9 cellular contexts compared by ENCODE assay signal in genomic region chr6:30688569-30688968, GRCh38. TPM values are rescaled to one million over a fixed set of nuclear protein-coding genes. Genes with fewer than 3 reads are reported as not detected.
A peak's percentile ranks its signal among the peaks of the same experiment; 100 is the strongest.
DNase-seq lines count a peak whose midpoint lies in the region; ATAC-seq, FAIRE-seq and TF ChIP-seq lines count a peak whose summit lies in the region.
"Had no signal": no experiment of that assay in that cellular context is flagged by ENCODE, and none has a peak within 500 bp of the region (broad histone marks: within the 10 kb centered on the region; RNA-seq: fewer than 3 reads in every experiment).

No MANE protein-coding gene starts in this region.

- TF ChIP-seq EP300 in GM12878 (IDR thresholded peaks at IDR 0.05; ENCODE audit: borderline replicate concordance in 1 of 2, control insufficient read depth in 1 of 2, low read depth in 2 of 2, low read length in 2 of 2): no peak

- CTCF ChIA-PET in GM12878 (lab: Yijun Ruan, JAX): interaction anchor here (0.7 to 4.8 kb wide), 13 partner anchors 8 to 235 kb away, joined by 3 to 64 read pairs (median 5); partner anchors contain the start of genes DHX16, MDC1 and TUBB

- H3K9me3 Mint-ChIP-seq in naive B cell: peaks cover 0 to 2% (median 0%) of the 10 kb centered on the region in 7 donors

- H4K20me1 ChIP-seq in GM23248 (ENCODE audit: insufficient read depth) (no peaks in the 10 kb centered on the region), GM12878 (ENCODE audit: control insufficient read depth, insufficient read depth) (no peaks in the 10 kb centered on the region)

- H3K27me3 ChIP-seq in ACC112 (ENCODE audit: insufficient read depth, low read length) (no peaks in the 10 kb centered on the region), GM23248 (replicated peaks; ENCODE audit: insufficient read depth) (no peaks in the 10 kb centered on the region), GM12878 (replicated peaks in 1 of 2; ENCODE audit: control insufficient read depth in 2 of 2, insufficient read depth in 2 of 2, low read length in 1 of 2) (no peaks in the 10 kb centered on the region)

- H3K27ac ChIP-seq in ACC112 (ENCODE audit: low read depth, low read length): peak overlapping the region; percentile 90
- peak overlapping the region; percentile 100 for H3K27ac ChIP-seq in GM23248
- peak overlapping the region; percentile 96 for H3K27ac ChIP-seq in GM12878 (ENCODE audit: control insufficient read depth, insufficient read depth)

- RAD21 ChIA-PET in GM12878 (lab: Charles Lee; ENCODE audit: unreplicated experiment): interaction anchor here (0.8 to 6.4 kb wide), 7 partner anchors 9 to 225 kb away, joined by 3 to 114 read pairs (median 4); partner anchors contain the start of genes DHX16, MDC1, TUBB and VARS2

- H3K4me1 ChIP-seq in ACC112 (ENCODE audit: control insufficient read depth, insufficient read depth, low read length, unreplicated experiment) (peaks cover 30% of the 10 kb centered on the region), GM23248 (ENCODE audit: insufficient read depth) (peaks cover 30% of the 10 kb centered on the region), GM12878 (ENCODE audit: control insufficient read depth, insufficient read depth, low read length) (peaks cover 15% of the 10 kb centered on the region)

- H2AFZ ChIP-seq in ACC112 (ENCODE audit: low read length, unreplicated experiment): no peak overlapping the region
- H2AFZ ChIP-seq in GM23248: no peak overlapping the region
- H2AFZ ChIP-seq in GM12878 (ENCODE audit: control insufficient read depth, low read depth, low read length): no peak overlapping the region

- H3K36me3 Mint-ChIP-seq in naive B cell: peaks cover 0 to 30% of the 10 kb centered on the region in 2 donors

- H3K9me3 ChIP-seq in GM23248 (ENCODE audit: low read depth): no peaks in the 10 kb centered on the region
- no peaks in the 10 kb centered on the region for H3K9me3 ChIP-seq in GM12878 (replicated peaks; ENCODE audit: control insufficient read depth, insufficient read depth, low read length)

- peak; percentile 39 for ATAC-seq in GM12878
- peak; percentile 44 to 45 for ATAC-seq in naive B cell (ENCODE audit: low read depth in 2 of 2)
- ATAC-seq in GM19452 (IDR thresholded peaks at IDR 0.05; ENCODE audit: unreplicated experiment): no peak
- no peak for ATAC-seq in HG03342 (IDR thresholded peaks at IDR 0.05; ENCODE audit: unreplicated experiment)

- H3K79me2 ChIP-seq in ACC112 (ENCODE audit: control insufficient read depth, insufficient read depth, low read length, unreplicated experiment) (peaks cover 58% of the 10 kb centered on the region), GM23248 (ENCODE audit: insufficient read depth) (peaks cover 60% of the 10 kb centered on the region), GM12878 (ENCODE audit: control insufficient read depth, insufficient read depth, low read length) (peaks cover 71% of the 10 kb centered on the region)

- in situ Hi-C loops in GM23248 (cut with MboI): no loop called here
- in situ Hi-C loops in GM12878 (cut with MboI): no loop called here

- intact Hi-C loops in GM12878 (cut with micrococcal nuclease; ENCODE audit: unreplicated experiment): no loop called here

- SMC1A ChIA-PET in GM12878 (lab: Charles Lee; ENCODE audit: uncharacterized antibody, unreplicated experiment): interaction anchor here (0.5 to 6.9 kb wide), 14 partner anchors 8 to 132 kb away, joined by 3 to 73 read pairs (median 5); partner anchors contain the start of genes MDC1, MRPS18B and PPP1R10

- POLR2A ChIA-PET in GM12878 (lab: Charles Lee): interaction anchor here (0.5 to 6.1 kb wide), 12 partner anchors 8 to 195 kb away, joined by 3 to 167 read pairs (median 11); partner anchors contain the start of genes DHX16, MDC1, MRPS18B and PPP1R10

- 94 to 97% methylated on average over 9 of the region's 9 CpGs for WGBS in GM23248 (ENCODE audit: low coverage in 1 of 2, low lambda C conversion rate in 2 of 2, missing lambda C conversion rate in 2 of 2), 2 experiments
- 11% methylated on average over 9 of the region's 9 CpGs for WGBS in GM12878 (ENCODE audit: insufficient coverage, insufficient replicate concordance, low lambda C conversion rate, missing lambda C conversion rate)

- peak overlapping the region; percentile 96 for H3K4me3 ChIP-seq in ACC112 (ENCODE audit: low read depth, low read length)
- H3K4me3 ChIP-seq in GM23248: peak overlapping the region; percentile 100
- H3K4me3 ChIP-seq in GM12878: peak overlapping the region; percentile 100

- H3K9ac ChIP-seq in GM23248: peak overlapping the region; percentile 100
- H3K9ac ChIP-seq in GM12878 (ENCODE audit: control insufficient read depth, insufficient read depth, low read length): peak overlapping the region; percentile 75

- no peaks in the 10 kb centered on the region for H3K27me3 Mint-ChIP-seq in naive B cell

- BruUV-seq in GM12878 (replicated peaks; lab: Mats Ljungman, UMichigan): no TSS peak

- DNase-seq in GM23248 (no peak), GM12878 (ENCODE audit: low read depth, low spot score) (no peak), naive B cell (peak; percentile 57), GF-D8 (lab: John Stamatoyannopoulos, UW) (no peak), mesenteric fat pad (ENCODE audit: low spot score) (no peak)

- no peak; the same call in 1 of the 2 replicates for TF ChIP-seq POLR2A in GM12878 (IDR thresholded peaks at IDR 0.05; ENCODE audit: low read depth, low read length)

- peaks cover 49 to 72% (median 56%) of the 10 kb centered on the region in 3 donors for H3K4me1 Mint-ChIP-seq in naive B cell

- peak overlapping the region; percentile 99 for H3K4me2 ChIP-seq in GM23248 (ENCODE audit: unreplicated experiment)
- H3K4me2 ChIP-seq in GM12878 (ENCODE audit: control insufficient read depth, insufficient read depth): peak overlapping the region; percentile 69

- no peaks in the 10 kb centered on the region for H3K9me2 ChIP-seq in GM23248 (ENCODE audit: insufficient read depth)

- H3K4me3 Mint-ChIP-seq in naive B cell: peak overlapping the region; percentile 93 to 100 (median 98)

- H3F3A ChIP-seq in GM23248 (ENCODE audit: insufficient read depth): peaks cover 50% of the 10 kb centered on the region

- FAIRE-seq in GM12878 (lab: Jason Lieb, UNC): peak; percentile 54
- FAIRE-seq: TTC549 had no signal

- peak in 2 of 3 experiments; percentile 26 to 38; a peak in 3 of 6 replicates for TF ChIP-seq CTCF in GM12878 (IDR thresholded peaks at IDR 0.05 in 2 of 3, conservative IDR thresholded peaks at IDR 0.05 in 1 of 3; ENCODE audit: control insufficient read depth in 2 of 3, extremely low read depth in 1 of 3, insufficient read depth in 1 of 3, low read depth in 3 of 3, low read length in 3 of 3)

- no peak for TF ChIP-seq RAD21 in GM12878 (IDR thresholded peaks at IDR 0.05; ENCODE audit: insufficient read depth, low read depth, low read length)

- H3K27ac Mint-ChIP-seq in naive B cell: peak overlapping the region; percentile 73 to 98 (median 95)

- H3K36me3 ChIP-seq in ACC112 (ENCODE audit: insufficient read depth, low read length) (peaks cover 10% of the 10 kb centered on the region; the same call in 1 of the 2 replicates), GM23248 (ENCODE audit: low read depth) (peaks cover 6% of the 10 kb centered on the region; the same call in 1 of the 2 replicates), GM12878 (ENCODE audit: control insufficient read depth in 2 of 2, insufficient read depth in 2 of 2, low read length in 1 of 2) (no peaks in the 10 kb centered on the region)

RNA-seq across cellular contexts. Expression of gene PPP1R18, which starts 2.1 kb away (rescaled TPM):
- 85.5 and 108 TPM in 2 replicates for total RNA-seq in GM23248 (2014; rRNA removed; shearing (Covaris generic))
- polyA plus RNA-seq in GM23248 (2016; fragmentation: Nextera tagmentation; extraction: Ambion mirVana): 66.6 and 67.8 TPM in 2 replicates
- 22.8 and 29.5 TPM in 2 replicates for total RNA-seq in GM12878 (2013; cell fraction: nucleolus; rRNA removed)
- 47.4 and 51.3 TPM in 2 replicates for total RNA-seq in GM12878 (2014; rRNA removed)
- 50.4 and 54.0 TPM in 2 replicates for total RNA-seq in GM12878 (2014; rRNA removed; fragmentation: Illumina TruSeq; extraction: Trizol)
- total RNA-seq in GM12878 (2021): 99.2 and 100 TPM in 2 replicates
- 49.7 TPM for polyA plus RNA-seq in GM12878 (2011; ENCODE audit: low read depth)
- 78.3 and 114 TPM in 2 replicates for polyA plus RNA-seq in GM12878 (2011; rRNA removed)
- polyA plus RNA-seq in GM12878 (2011; cell fraction: cytosol; rRNA removed): 131 and 175 TPM in 2 replicates
- polyA plus RNA-seq in GM12878 (2011; cell fraction: nucleus; rRNA removed): 99.1 and 214 TPM in 2 replicates
- polyA plus RNA-seq in GM12878 (2012): 67.6 and 89.2 TPM in 2 replicates
- polyA plus RNA-seq in GM12878 (2014; fragmentation: Illumina TruSeq; extraction: Trizol): 109 and 119 TPM in 2 replicates
- polyA plus RNA-seq in GM12878 (2014; fragmentation: Nextera tagmentation; extraction: Ambion mirVana): 10 to 100 TPM; 21.0 to 24.0 TPM
- polyA plus RNA-seq in GM12878 (2014; rRNA removed): 72.3 and 86.2 TPM in 2 replicates
- 10 to 100 TPM; 46.3 to 50.7 TPM for polyA plus RNA-seq in GM12878 (2016; fragmentation: Nextera tagmentation; extraction: Ambion mirVana)
- 72.3 and 129 TPM in 2 replicates for polyA minus RNA-seq in GM12878 (2011; rRNA and poly(A)+ RNA removed)
- polyA minus RNA-seq in GM12878 (2011; cell fraction: cytosol; rRNA and poly(A)+ RNA removed): 43.0 and 45.0 TPM in 2 replicates
- polyA minus RNA-seq in GM12878 (2011; cell fraction: nucleus; rRNA and poly(A)+ RNA removed): 18.4 and 63.2 TPM in 2 replicates
- 100 to 1,000 TPM in 1 of 6 donors, 10 to 100 TPM in 5; 70.3 to 103 (median 82.6) TPM for polyA plus RNA-seq in naive B cell (ENCODE audit: low read depth in 6 of 6)
- 87.0 TPM for total RNA-seq in mesenteric fat pad

RNA-seq across cellular contexts. Expression of gene NRM, which starts 2.2 kb away (rescaled TPM):
- total RNA-seq in GM23248 (2014; rRNA removed; shearing (Covaris generic)): 5.8 and 6.2 TPM in 2 replicates
- polyA plus RNA-seq in GM23248 (2016; fragmentation: Nextera tagmentation; extraction: Ambion mirVana) (11.3 and 11.6 TPM in 2 replicates), GM12878 (2011; rRNA removed) (7.6 and 18.7 TPM in 2 replicates), GM12878 (2014; fragmentation: Illumina TruSeq; extraction: Trizol) (35.8 and 46.7 TPM in 2 replicates), GM12878 (2014; fragmentation: Nextera tagmentation; extraction: Ambion mirVana) (10 to 100 TPM; 19.1 to 23.7 TPM), GM12878 (2014; rRNA removed) (34.3 and 35.7 TPM in 2 replicates), GM12878 (2016; fragmentation: Nextera tagmentation; extraction: Ambion mirVana) (10 to 100 TPM; 36.6 to 37.5 TPM), naive B cell (ENCODE audit: low read depth in 6 of 6) (10 to 100 TPM; 37.3 to 72.1 (median 45.4) TPM)
- total RNA-seq in GM12878 (2013; cell fraction: nucleolus; rRNA removed): 8.0 and 11.2 TPM in 2 replicates
- total RNA-seq in GM12878 (2014; rRNA removed) (14.8 and 17.7 TPM in 2 replicates), GM12878 (2014; rRNA removed; fragmentation: Illumina TruSeq; extraction: Trizol) (14.7 and 15.4 TPM in 2 replicates), GM12878 (2021) (39.0 and 39.3 TPM in 2 replicates), mesenteric fat pad (7.3 TPM)
- polyA plus RNA-seq in GM12878 (2011; ENCODE audit: low read depth): 23.2 TPM
- polyA plus RNA-seq in GM12878 (2011; cell fraction: cytosol; rRNA removed): 34.1 and 36.4 TPM in 2 replicates
- 33.6 and 35.9 TPM in 2 replicates for polyA plus RNA-seq in GM12878 (2011; cell fraction: nucleus; rRNA removed)
- 27.9 and 34.0 TPM in 2 replicates for polyA plus RNA-seq in GM12878 (2012)
- polyA minus RNA-seq in GM12878 (2011; rRNA and poly(A)+ RNA removed): 23.8 and 25.7 TPM in 2 replicates
- polyA minus RNA-seq in GM12878 (2011; cell fraction: cytosol; rRNA and poly(A)+ RNA removed): 16.0 and 18.4 TPM in 2 replicates
- 16.1 and 27.7 TPM in 2 replicates for polyA minus RNA-seq in GM12878 (2011; cell fraction: nucleus; rRNA and poly(A)+ RNA removed)

RNA-seq across cellular contexts. Expression of gene DHX16, which starts 15.8 kb away (rescaled TPM):
- 30.4 and 30.6 TPM in 2 replicates for total RNA-seq in GM23248 (2014; rRNA removed; shearing (Covaris generic))
- polyA plus RNA-seq in GM23248 (2016; fragmentation: Nextera tagmentation; extraction: Ambion mirVana) (23.6 and 26.7 TPM in 2 replicates), GM12878 (2011; rRNA removed) (27.5 and 36.3 TPM in 2 replicates), GM12878 (2014; fragmentation: Illumina TruSeq; extraction: Trizol) (26.8 and 41.0 TPM in 2 replicates), GM12878 (2014; fragmentation: Nextera tagmentation; extraction: Ambion mirVana) (10 to 100 TPM; 10.1 to 17.7 TPM), GM12878 (2014; rRNA removed) (38.4 and 41.4 TPM in 2 replicates), GM12878 (2016; fragmentation: Nextera tagmentation; extraction: Ambion mirVana) (10 to 100 TPM; 40.3 to 41.4 TPM), naive B cell (ENCODE audit: low read depth in 6 of 6) (10 to 100 TPM in 5 of 6 donors, 1 to 10 TPM in 1; 4.2 to 27.0 (median 16.1) TPM)
- 26.0 and 31.3 TPM in 2 replicates for total RNA-seq in GM12878 (2013; cell fraction: nucleolus; rRNA removed)
- total RNA-seq in GM12878 (2014; rRNA removed) (39.5 and 40.0 TPM in 2 replicates), GM12878 (2014; rRNA removed; fragmentation: Illumina TruSeq; extraction: Trizol) (35.6 and 38.1 TPM in 2 replicates), GM12878 (2021) (30.3 and 31.8 TPM in 2 replicates), mesenteric fat pad (27.2 TPM)
- polyA plus RNA-seq in GM12878 (2011; ENCODE audit: low read depth): 11.4 TPM
- polyA plus RNA-seq in GM12878 (2011; cell fraction: cytosol; rRNA removed): 47.8 and 51.2 TPM in 2 replicates
- polyA plus RNA-seq in GM12878 (2011; cell fraction: nucleus; rRNA removed): 97.9 and 117 TPM in 2 replicates
- polyA plus RNA-seq in GM12878 (2012): 19.2 and 23.7 TPM in 2 replicates
- polyA minus RNA-seq in GM12878 (2011; rRNA and poly(A)+ RNA removed): 41.6 and 44.4 TPM in 2 replicates
- 11.2 and 16.0 TPM in 2 replicates for polyA minus RNA-seq in GM12878 (2011; cell fraction: cytosol; rRNA and poly(A)+ RNA removed)
- polyA minus RNA-seq in GM12878 (2011; cell fraction: nucleus; rRNA and poly(A)+ RNA removed): 13.4 and 21.2 TPM in 2 replicates

RNA-seq across cellular contexts. Expression of gene MDC1, which starts 28.5 kb away (rescaled TPM):
- total RNA-seq in GM23248 (2014; rRNA removed; shearing (Covaris generic)): 4.9 and 6.6 TPM in 2 replicates
- 6.7 and 7.1 TPM in 2 replicates for polyA plus RNA-seq in GM23248 (2016; fragmentation: Nextera tagmentation; extraction: Ambion mirVana)
- 15.3 and 21.3 TPM in 2 replicates for total RNA-seq in GM12878 (2013; cell fraction: nucleolus; rRNA removed)
- 11.9 and 12.9 TPM in 2 replicates for total RNA-seq in GM12878 (2014; rRNA removed)
- 12.4 and 12.5 TPM in 2 replicates for total RNA-seq in GM12878 (2014; rRNA removed; fragmentation: Illumina TruSeq; extraction: Trizol)
- total RNA-seq in GM12878 (2021): 62.5 and 66.9 TPM in 2 replicates
- 30.8 TPM for polyA plus RNA-seq in GM12878 (2011; ENCODE audit: low read depth)
- 6.8 and 14.8 TPM in 2 replicates for polyA plus RNA-seq in GM12878 (2011; rRNA removed)
- polyA plus RNA-seq in GM12878 (2011; cell fraction: cytosol; rRNA removed): 18.4 and 23.7 TPM in 2 replicates
- polyA plus RNA-seq in GM12878 (2011; cell fraction: nucleus; rRNA removed): 68.0 and 73.9 TPM in 2 replicates
- 36.6 and 43.4 TPM in 2 replicates for polyA plus RNA-seq in GM12878 (2012)
- 52.7 and 53.6 TPM in 2 replicates for polyA plus RNA-seq in GM12878 (2014; fragmentation: Illumina TruSeq; extraction: Trizol)
- polyA plus RNA-seq in GM12878 (2014; fragmentation: Nextera tagmentation; extraction: Ambion mirVana): 1 to 10 TPM; 5.1 to 6.5 TPM
- polyA plus RNA-seq in GM12878 (2014; rRNA removed): 30.1 and 33.3 TPM in 2 replicates
- 10 to 100 TPM; 31.1 to 36.2 TPM for polyA plus RNA-seq in GM12878 (2016; fragmentation: Nextera tagmentation; extraction: Ambion mirVana)
- 17.6 and 22.5 TPM in 2 replicates for polyA minus RNA-seq in GM12878 (2011; rRNA and poly(A)+ RNA removed)
- polyA minus RNA-seq in GM12878 (2011; cell fraction: cytosol; rRNA and poly(A)+ RNA removed): 8.5 and 20.0 TPM in 2 replicates
- polyA minus RNA-seq in GM12878 (2011; cell fraction: nucleus; rRNA and poly(A)+ RNA removed): 7.4 and 14.4 TPM in 2 replicates
- polyA plus RNA-seq in naive B cell (ENCODE audit: low read depth in 6 of 6): 1 to 10 TPM; 2.0 to 8.3 (median 3.5) TPM
- total RNA-seq in mesenteric fat pad: 19.8 TPM

RNA-seq across cellular contexts. Expression of gene TUBB, which starts 31.6 kb away (rescaled TPM):
- total RNA-seq in GM23248 (2014; rRNA removed; shearing (Covaris generic)): 525 and 565 TPM in 2 replicates
- polyA plus RNA-seq in GM23248 (2016; fragmentation: Nextera tagmentation; extraction: Ambion mirVana) (491 and 520 TPM in 2 replicates), GM12878 (2011; rRNA removed) (1,703 and 2,596 TPM in 2 replicates), GM12878 (2014; fragmentation: Illumina TruSeq; extraction: Trizol) (2,402 and 3,052 TPM in 2 replicates), GM12878 (2014; fragmentation: Nextera tagmentation; extraction: Ambion mirVana) (1,000 to 10,000 TPM; 1,039 to 1,376 TPM), GM12878 (2014; rRNA removed) (2,367 and 2,490 TPM in 2 replicates), GM12878 (2016; fragmentation: Nextera tagmentation; extraction: Ambion mirVana) (1,000 to 10,000 TPM; 1,510 to 1,651 TPM), naive B cell (ENCODE audit: low read depth in 6 of 6) (100 to 1,000 TPM in 1 of 6 donors, 10 to 100 TPM in 5; 37.9 to 104 (median 73.3) TPM)
- total RNA-seq in GM12878 (2013; cell fraction: nucleolus; rRNA removed): 180 and 186 TPM in 2 replicates
- total RNA-seq in GM12878 (2014; rRNA removed) (1,600 and 1,662 TPM in 2 replicates), GM12878 (2014; rRNA removed; fragmentation: Illumina TruSeq; extraction: Trizol) (1,225 and 1,242 TPM in 2 replicates), GM12878 (2021) (1,685 and 1,700 TPM in 2 replicates), mesenteric fat pad (452 TPM)
- polyA plus RNA-seq in GM12878 (2011; ENCODE audit: low read depth): 770 TPM
- 2,686 and 3,225 TPM in 2 replicates for polyA plus RNA-seq in GM12878 (2011; cell fraction: cytosol; rRNA removed)
- polyA plus RNA-seq in GM12878 (2011; cell fraction: nucleus; rRNA removed): 1,113 and 1,357 TPM in 2 replicates
- 828 and 941 TPM in 2 replicates for polyA plus RNA-seq in GM12878 (2012)
- polyA minus RNA-seq in GM12878 (2011; rRNA and poly(A)+ RNA removed): 2,195 and 2,964 TPM in 2 replicates
- polyA minus RNA-seq in GM12878 (2011; cell fraction: cytosol; rRNA and poly(A)+ RNA removed): 626 and 717 TPM in 2 replicates
- 193 and 357 TPM in 2 replicates for polyA minus RNA-seq in GM12878 (2011; cell fraction: nucleus; rRNA and poly(A)+ RNA removed)

Comparison
In these comparisons a context has a peak if more than half of its experiments do, and no peak if none do; other contexts are left out.
1. ATAC-seq: peak in GM12878 (single experiment) and naive B cell (2 of 2); none in GM19452 (single experiment) and HG03342 (single experiment).
2. Peak in every context shown above with its lines, with median percentiles within 50 percentile points of each other: H3K27ac ChIP-seq and H3K4me3 ChIP-seq.